Comparison of ENCODE assay signal across 8 cellular contexts in genomic region chr6:142387997-142388815, GRCh38.
A peak's percentile ranks its signal among the peaks of the same experiment; 100 is the strongest.
DNase-seq lines count a peak whose midpoint lies in the region; ATAC-seq and TF ChIP-seq lines count a peak whose summit lies in the region.

No MANE protein-coding gene starts in this region.

- no peaks in the 10 kb centered on the region for H3K36me3 Mint-ChIP-seq in stimulated activated memory B cell treated with anti-CD40 and anti-IgM and Interleukin-4, amounts not matched to agents 10 μg/mL and 1 μg/mL and 100 μg/mL, for 72 hours

- H3K9me3 Mint-ChIP-seq in stimulated activated memory B cell treated with anti-CD40 and anti-IgM and Interleukin-4, amounts not matched to agents 10 μg/mL and 1 μg/mL and 100 μg/mL, for 72 hours, result no peaks in the 10 kb centered on the region

- no peak overlapping the region for H3K4me3 Mint-ChIP-seq in stimulated activated memory B cell treated with anti-CD40 and anti-IgM and Interleukin-4, amounts not matched to agents 10 μg/mL and 1 μg/mL and 100 μg/mL, for 72 hours

- TF ChIP-seq CTCF in NB4 (IDR thresholded peaks at IDR 0.05; ENCODE audit: low read depth, low read length) (peak; percentile 29), astrocyte of the spinal cord (IDR thresholded peaks at IDR 0.05; ENCODE audit: low read depth, low read length) (peak; percentile 73)

- DNase-seq in EH (ENCODE audit: low read depth) (peak; percentile 70), NB4 (ENCODE audit: low read depth) (peak; percentile 47), astrocyte of the spinal cord (ENCODE audit: low read depth, low spot score) (peak; percentile 65), left kidney (ENCODE audit: low read depth, low spot score) (peak; percentile 50), MG63 (no peak)

- in situ Hi-C loops in astrocyte of the spinal cord (cut with HindIII; ENCODE audit: low sequenced_read_pairs), result no loop called here

- H3K4me1 Mint-ChIP-seq in stimulated activated memory B cell treated with anti-CD40 and anti-IgM and Interleukin-4, amounts not matched to agents 10 μg/mL and 1 μg/mL and 100 μg/mL, for 72 hours, result no peaks in the 10 kb centered on the region

- H3K9me3 ChIP-seq in MG63, result no peaks in the 10 kb centered on the region

- no peaks in the 10 kb centered on the region for H3K27me3 Mint-ChIP-seq in stimulated activated memory B cell treated with anti-CD40 and anti-IgM and Interleukin-4, amounts not matched to agents 10 μg/mL and 1 μg/mL and 100 μg/mL, for 72 hours

- no peak overlapping the region for H3K4me3 ChIP-seq in NB4 (ENCODE audit: low read depth, low read length)
- H3K4me3 ChIP-seq in astrocyte of the spinal cord (ENCODE audit: low read depth, low read length), result no peak overlapping the region
- H3K4me3 ChIP-seq in MG63, result no peak overlapping the region

- H3K27ac Mint-ChIP-seq in stimulated activated memory B cell treated with anti-CD40 and anti-IgM and Interleukin-4, amounts not matched to agents 10 μg/mL and 1 μg/mL and 100 μg/mL, for 72 hours, result no peak overlapping the region

- no peaks in the 10 kb centered on the region for H3K27me3 ChIP-seq in MG63

- no peaks in the 10 kb centered on the region for H3K36me3 ChIP-seq in MG63

- ATAC-seq in GM21723 (IDR thresholded peaks at IDR 0.05; ENCODE audit: unreplicated experiment) (peak; percentile 70), GM21381 (IDR thresholded peaks at IDR 0.05; ENCODE audit: unreplicated experiment) (no peak)
- no peak for ATAC-seq in stimulated activated memory B cell treated with anti-CD40 and anti-IgM and Interleukin-4, amounts not matched to agents 10 μg/mL and 1 μg/mL and 100 μg/mL, for 72 hours

- no peak for TF ChIP-seq POLR2A in NB4 (IDR thresholded peaks at IDR 0.05; ENCODE audit: extremely low read depth, insufficient read length)
